Comparison of ENCODE assay signal across 8 cellular contexts in the genomic region with DNA sequence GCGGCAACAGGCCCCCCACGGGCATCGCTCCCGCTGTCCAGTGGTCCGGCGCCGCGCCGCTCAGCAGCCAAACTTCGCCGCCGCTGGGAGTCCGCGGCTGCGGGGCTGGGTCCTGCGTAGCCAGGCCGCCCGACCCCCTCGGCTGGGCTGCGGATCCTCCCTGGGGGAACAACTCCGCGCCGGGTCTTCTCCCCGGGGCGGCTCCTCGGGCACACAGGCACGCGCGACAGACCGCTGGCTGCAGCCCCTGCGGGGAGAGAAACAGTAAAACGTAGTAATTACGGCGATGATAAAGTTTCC. TPM values are rescaled to one million over a fixed set of nuclear protein-coding genes. Genes with fewer than 3 reads are reported as not detected.
DNase-seq lines count a peak whose midpoint lies in the region; ATAC-seq and TF ChIP-seq lines count a peak whose summit lies in the region.

No MANE protein-coding gene starts in this region.

- no peaks in the 10 kb centered on the region for H3K9me3 ChIP-seq in mucosa of stomach (ENCODE audit: control insufficient read depth, low read length)

- CTCF ChIA-PET in AG04449 (lab: Yijun Ruan, JAX) = interaction anchor here (0.9 to 3.4 kb wide), 3 partner anchors 200 to 220 kb away, joined by 3 to 40 read pairs (median 8); no protein-coding TSS in a partner anchor

- H3K27me3 ChIP-seq in mucosa of stomach (ENCODE audit: control insufficient read depth, insufficient read depth, low read length) = no peaks in the 10 kb centered on the region

- H3K4me1 Mint-ChIP-seq in dendritic cell treated with granulocyte-macrophage colony-stimulating factor and Interleukin-4, amounts not matched to agents 40 ng/mL and 50 ng/mL, for 4 days (ENCODE audit: low read depth) = peaks cover 41% of the 10 kb centered on the region

- peaks cover 5% of the 10 kb centered on the region for H3K27me3 Mint-ChIP-seq in dendritic cell treated with granulocyte-macrophage colony-stimulating factor and Interleukin-4, amounts not matched to agents 40 ng/mL and 50 ng/mL, for 4 days

- no peaks in the 10 kb centered on the region for H3K36me3 ChIP-seq in mucosa of stomach (ENCODE audit: control insufficient read depth, insufficient read depth, low read length)

- TF ChIP-seq CTCF in AG04449 (IDR thresholded peaks at IDR 0.05; ENCODE audit: insufficient read depth, low read length, missing control alignments) = no peak

- H3K4me1 ChIP-seq in mucosa of stomach (ENCODE audit: control insufficient read depth, insufficient read depth, low read length) = peaks cover 7% of the 10 kb centered on the region

- H3K9me3 Mint-ChIP-seq in dendritic cell treated with granulocyte-macrophage colony-stimulating factor and Interleukin-4, amounts not matched to agents 40 ng/mL and 50 ng/mL, for 4 days = no peaks in the 10 kb centered on the region

- peak overlapping the region; percentile 79 for H3K9ac ChIP-seq in mucosa of stomach (ENCODE audit: low read length)

- DNase-seq in AG04449 (ENCODE audit: low read depth, low spot score) = no peak
- DNase-seq in Jurkat, Clone E6-1 (ENCODE audit: low read depth, low spot score) = no peak
- DNase-seq in NCI-H524 treated with DMSO at 0.1 percent for 48 hours (lab: John Stamatoyannopoulos, UW) = no peak
- no peak for DNase-seq in NCI-H2171 (lab: John Stamatoyannopoulos, UW)

- intact Hi-C loops in dendritic cell treated with granulocyte-macrophage colony-stimulating factor and Interleukin-4, amounts not matched to agents 40 ng/mL and 50 ng/mL, for 4 days (cut with micrococcal nuclease) = loop anchor here (5.0 kb wide), 3 partner anchors 37 to 457 kb away; partner anchors contain the start of gene ASF1A

- H3K4me3 ChIP-seq in AG04449 (ENCODE audit: low read depth, low read length) = peak overlapping the region; percentile 81
- peak overlapping the region; percentile 75 for H3K4me3 ChIP-seq in Jurkat, Clone E6-1 (ENCODE audit: low read length)
- peak overlapping the region; percentile 74 for H3K4me3 ChIP-seq in mucosa of stomach (ENCODE audit: low read length)

- POLR2A ChIA-PET in AG04449 (lab: Yijun Ruan, JAX) = no interaction called here

- H3K36me3 Mint-ChIP-seq in dendritic cell treated with granulocyte-macrophage colony-stimulating factor and Interleukin-4, amounts not matched to agents 40 ng/mL and 50 ng/mL, for 4 days (ENCODE audit: low read depth) = peaks cover 14% of the 10 kb centered on the region

- H3K27ac Mint-ChIP-seq in dendritic cell treated with granulocyte-macrophage colony-stimulating factor and Interleukin-4, amounts not matched to agents 40 ng/mL and 50 ng/mL, for 4 days = peak overlapping the region; percentile 90

- peak; percentile 0 for ATAC-seq in GM19043 (IDR thresholded peaks at IDR 0.05; ENCODE audit: low read depth, unreplicated experiment)
- ATAC-seq in HG03139 (IDR thresholded peaks at IDR 0.05; ENCODE audit: unreplicated experiment) = no peak

- H3K4me3 Mint-ChIP-seq in dendritic cell treated with granulocyte-macrophage colony-stimulating factor and Interleukin-4, amounts not matched to agents 40 ng/mL and 50 ng/mL, for 4 days = peak overlapping the region; percentile 89

RNA-seq across cellular contexts. Expression of gene MAN1A1, which starts 0.6 kb away (rescaled TPM):
- polyA plus RNA-seq in Jurkat, Clone E6-1 (2012; ENCODE audit: insufficient read depth, insufficient read length) = 12.2 TPM
